Comparison of ENCODE assay signal across 19 cellular contexts in genomic region chr2:237403024-237403882, GRCh38. TPM values are rescaled to one million over a fixed set of nuclear protein-coding genes. Genes with fewer than 3 reads are reported as not detected.
DNase-seq lines count a peak whose midpoint lies in the region; ATAC-seq and TF ChIP-seq lines count a peak whose summit lies in the region.
"Had no signal": no experiment of that assay in that cellular context is flagged by ENCODE, and none has a peak within 500 bp of the region (broad histone marks: within the 10 kb centered on the region; RNA-seq: fewer than 3 reads in every experiment).

No MANE protein-coding gene starts in this region.

- H3K4ac ChIP-seq in mesenchymal stem cell (ENCODE audit: low read depth in 1 of 2, low read length in 2 of 2), result no peak overlapping the region

- H4K8ac ChIP-seq in mesenchymal stem cell (ENCODE audit: low read length), result no peak overlapping the region

- no peak overlapping the region for H3K23ac ChIP-seq in mesenchymal stem cell (ENCODE audit: low read length in 2 of 2)

- H3K27ac ChIP-seq in esophagus squamous epithelium (peak overlapping the region in 3 of 4 donors; percentile 37 to 59 (median 46)), mesenchymal stem cell (ENCODE audit: low read length, poor library complexity, severe bottlenecking) (no peak overlapping the region), tibial artery (peak overlapping the region; percentile 3 to 42)
- H3K27ac ChIP-seq in naive thymus-derived CD4-positive, alpha-beta T cell (ENCODE audit: low read depth, low read length), result no peak overlapping the region
- H3K27ac ChIP-seq: C4-2B had no signal

- no peaks in the 10 kb centered on the region for H3K27me3 Mint-ChIP-seq in naive thymus-derived CD4-positive, alpha-beta T cell
- peaks cover 25 to 34% of the 10 kb centered on the region in 2 donors for H3K27me3 Mint-ChIP-seq in natural killer cell treated with Interleukin-12 subunit alpha and Interleukin-12 subunit beta and Interleukin-15 and Interleukin-18, amount 100 ng/mL, for 72 hours

- no peak for TF ChIP-seq POLR2A in esophagus squamous epithelium (IDR thresholded peaks at IDR 0.05)

- peaks cover 0 to 47% (median 10%) of the 10 kb centered on the region in 3 donors for H3K4me1 ChIP-seq in esophagus squamous epithelium
- peaks cover 2% of the 10 kb centered on the region for H3K4me1 ChIP-seq in mesenchymal stem cell (ENCODE audit: control insufficient read depth, insufficient read depth, low read depth, low read length)
- peaks cover 0 to 47% (median 21%) of the 10 kb centered on the region in 4 donors for H3K4me1 ChIP-seq in tibial artery
- H3K4me1 ChIP-seq in naive thymus-derived CD4-positive, alpha-beta T cell (ENCODE audit: control insufficient read depth in 2 of 2, insufficient read depth in 2 of 2, low read length in 2 of 2), result no peaks in the 10 kb centered on the region

- WGBS in esophagus squamous epithelium, 2 donors, result 66 to 73% methylated on average over 8 to 11 of the region's 11 CpGs
- WGBS in mesenchymal stem cell, result 86% methylated on average over 11 of the region's 11 CpGs

- no peak overlapping the region for H2AFZ ChIP-seq in mesenchymal stem cell (ENCODE audit: low read depth, low read length)

- H2BK15ac ChIP-seq in mesenchymal stem cell (ENCODE audit: low read depth, poor library complexity, severe bottlenecking), result no peak overlapping the region

- H2BK12ac ChIP-seq in mesenchymal stem cell (ENCODE audit: low read length in 2 of 2), result peak overlapping the region in 1 of 2 experiments; percentile 32

- H3K9me3 ChIP-seq in esophagus squamous epithelium, result no peaks in the 10 kb centered on the region
- no peaks in the 10 kb centered on the region for H3K9me3 ChIP-seq in mesenchymal stem cell (ENCODE audit: control insufficient read depth, low read length)
- H3K9me3 ChIP-seq in tibial artery, result no peaks in the 10 kb centered on the region
- no peaks in the 10 kb centered on the region for H3K9me3 ChIP-seq in naive thymus-derived CD4-positive, alpha-beta T cell (ENCODE audit: control insufficient read depth in 2 of 3, low read length in 3 of 3)

- no peak overlapping the region for H3K4me3 Mint-ChIP-seq in naive thymus-derived CD4-positive, alpha-beta T cell
- H3K4me3 Mint-ChIP-seq in natural killer cell treated with Interleukin-12 subunit alpha and Interleukin-12 subunit beta and Interleukin-15 and Interleukin-18, amount 100 ng/mL, for 72 hours, result no peak overlapping the region

- H3K36me3 Mint-ChIP-seq in naive thymus-derived CD4-positive, alpha-beta T cell, result no peaks in the 10 kb centered on the region
- no peaks in the 10 kb centered on the region for H3K36me3 Mint-ChIP-seq in natural killer cell treated with Interleukin-12 subunit alpha and Interleukin-12 subunit beta and Interleukin-15 and Interleukin-18, amount 100 ng/mL, for 72 hours

- no peak overlapping the region for H2BK120ac ChIP-seq in mesenchymal stem cell (ENCODE audit: low read depth, low read length)

- CTCF ChIA-PET in naive thymus-derived CD4-positive, alpha-beta T cell (lab: Charles Lee), result interaction anchor here (0.6 kb wide), 1 partner anchor 21 kb away, joined by 3 read pairs; no protein-coding TSS in a partner anchor

- ATAC-seq in naive thymus-derived CD4-positive, alpha-beta T cell, result no peak
- no peak for ATAC-seq in natural killer cell treated with Interleukin-12 subunit alpha and Interleukin-12 subunit beta and Interleukin-15 and Interleukin-18, amount 100 ng/mL, for 72 hours
- ATAC-seq: activated CD4-positive, CD25-positive, alpha-beta regulatory T cell treated with anti-CD3 and anti-CD28 coated beads, Interleukin-2, amount 50 U/mL, for 24 hours; GM12878 had no signal

- peaks cover 0 to 14% (median 0%) of the 10 kb centered on the region in 4 donors for H3K27me3 ChIP-seq in esophagus squamous epithelium
- no peaks in the 10 kb centered on the region for H3K27me3 ChIP-seq in mesenchymal stem cell (ENCODE audit: control insufficient read depth in 1 of 2, insufficient read depth in 1 of 2, low read length in 2 of 2)
- no peaks in the 10 kb centered on the region for H3K27me3 ChIP-seq in tibial artery
- no peaks in the 10 kb centered on the region for H3K27me3 ChIP-seq in naive thymus-derived CD4-positive, alpha-beta T cell (ENCODE audit: control insufficient read depth in 2 of 2, insufficient read depth in 2 of 2, low read length in 2 of 2)

- DNase-seq in LHCN-M2 (ENCODE audit: low read depth), result peak; percentile 87
- DNase-seq in esophagus squamous epithelium (lab: John Stamatoyannopoulos, UW), result no peak
- DNase-seq in mesenchymal stem cell, result no peak
- DNase-seq in tibial artery, result peak in 1 of 2 donors; percentile 73
- no peak for DNase-seq in HT-29 (ENCODE audit: low spot score)
- DNase-seq in KG1 (lab: John Stamatoyannopoulos, UW), result no peak
- DNase-seq in naive thymus-derived CD4-positive, alpha-beta T cell, result no peak
- no peak for DNase-seq in natural killer cell treated with Interleukin-12 subunit alpha and Interleukin-12 subunit beta and Interleukin-15 and Interleukin-18, amount 100 ng/mL, for 72 hours (ENCODE audit: low spot score)
- DNase-seq: activated naive CD4-positive, alpha-beta T cell treated with anti-CD3 and anti-CD28 coated beads, Interleukin-2, amount 50 U/mL, for 16 hours; cortex of kidney; DND-41; MV-4-11; NCI-H2107; NCI-H748 treated with DMSO at 0.1 percent for 48 hours; nucleus accumbens; RPMI8226 had no signal

- H3K9ac ChIP-seq in mesenchymal stem cell (ENCODE audit: low read length), result peak overlapping the region; percentile 98

- no peak for TF ChIP-seq CTCF in esophagus squamous epithelium (IDR thresholded peaks at IDR 0.05)
- TF ChIP-seq CTCF in tibial artery (IDR thresholded peaks at IDR 0.05), result no peak

- H2AK5ac ChIP-seq in mesenchymal stem cell (ENCODE audit: low read length, severe bottlenecking), result no peak overlapping the region

- no peak overlapping the region for H3K4me2 ChIP-seq in mesenchymal stem cell (ENCODE audit: low read length, poor library complexity, severe bottlenecking)

- H3K14ac ChIP-seq in mesenchymal stem cell (ENCODE audit: low read length in 2 of 2), result no peak overlapping the region

- intact Hi-C loops in esophagus squamous epithelium (cut with DNase I) (no loop called here), tibial artery (cut with DNase I; ENCODE audit: low total_unique reads) (no loop called here)
- intact Hi-C loops in naive thymus-derived CD4-positive, alpha-beta T cell (cut with micrococcal nuclease), result no loop called here

- no peaks in the 10 kb centered on the region for H3K4me1 Mint-ChIP-seq in naive thymus-derived CD4-positive, alpha-beta T cell
- H3K4me1 Mint-ChIP-seq in natural killer cell treated with Interleukin-12 subunit alpha and Interleukin-12 subunit beta and Interleukin-15 and Interleukin-18, amount 100 ng/mL, for 72 hours (ENCODE audit: low read depth in 2 of 2), result no peaks in the 10 kb centered on the region

- no peak overlapping the region for H3K27ac Mint-ChIP-seq in naive thymus-derived CD4-positive, alpha-beta T cell
- H3K27ac Mint-ChIP-seq in natural killer cell treated with Interleukin-12 subunit alpha and Interleukin-12 subunit beta and Interleukin-15 and Interleukin-18, amount 100 ng/mL, for 72 hours, result no peak overlapping the region

- H2BK5ac ChIP-seq in mesenchymal stem cell (ENCODE audit: low read depth, low read length, poor library complexity, severe bottlenecking), result no peak overlapping the region

- H3K4me3 ChIP-seq in esophagus squamous epithelium (no peak overlapping the region), mesenchymal stem cell (ENCODE audit: insufficient read depth in 1 of 2, low read depth in 1 of 2, low read length in 2 of 2) (peak overlapping the region in 1 of 2 experiments; percentile 90), tibial artery (no peak overlapping the region)
- no peak overlapping the region for H3K4me3 ChIP-seq in naive thymus-derived CD4-positive, alpha-beta T cell (ENCODE audit: low read length)
- H3K4me3 ChIP-seq: GM12878 had no signal

- H3K36me3 ChIP-seq in esophagus squamous epithelium, result no peaks in the 10 kb centered on the region
- H3K36me3 ChIP-seq in mesenchymal stem cell (ENCODE audit: control insufficient read depth in 1 of 2, insufficient read depth in 2 of 2, low read depth in 1 of 2, low read length in 2 of 2), result peaks cover 0 to 88% of the 10 kb centered on the region in 2 experiments
- no peaks in the 10 kb centered on the region for H3K36me3 ChIP-seq in tibial artery
- no peaks in the 10 kb centered on the region for H3K36me3 ChIP-seq in naive thymus-derived CD4-positive, alpha-beta T cell (ENCODE audit: control insufficient read depth in 2 of 3, insufficient read depth in 3 of 3, low read length in 3 of 3)

- H3K79me1 ChIP-seq in mesenchymal stem cell (replicated peaks; ENCODE audit: low read length, poor library complexity, severe bottlenecking), result no peaks in the 10 kb centered on the region

- H3K18ac ChIP-seq in mesenchymal stem cell (ENCODE audit: low read depth in 1 of 2, low read length in 2 of 2), result peak overlapping the region in 1 of 2 experiments; percentile 35

- POLR2A ChIA-PET in naive thymus-derived CD4-positive, alpha-beta T cell (lab: Charles Lee), result no interaction called here

- no peak overlapping the region for H4K91ac ChIP-seq in mesenchymal stem cell (ENCODE audit: low read length)

- H3K9me3 Mint-ChIP-seq in naive thymus-derived CD4-positive, alpha-beta T cell, result no peaks in the 10 kb centered on the region
- H3K9me3 Mint-ChIP-seq in natural killer cell treated with Interleukin-12 subunit alpha and Interleukin-12 subunit beta and Interleukin-15 and Interleukin-18, amount 100 ng/mL, for 72 hours, result no peaks in the 10 kb centered on the region

RNA-seq across cellular contexts. Expression of gene COL6A3, which starts 10.7 kb away (rescaled TPM):
- 5.2 and 9.2 TPM in 2 replicates for total RNA-seq in LHCN-M2 (2014; rRNA removed)
- polyA plus RNA-seq in LHCN-M2 (2012), result 2.5 TPM
- 100 to 1,000 TPM in 1 of 4 donors, 10 to 100 TPM in 2, 1 to 10 TPM in 1; 8.9 to 138 (median 46.5) TPM for total RNA-seq in esophagus squamous epithelium
- polyA plus RNA-seq in mesenchymal stem cell (2013, experiment 1 of 2), result 173 TPM
- 153 TPM for polyA plus RNA-seq in mesenchymal stem cell (2013, experiment 2 of 2)
- 0.03 TPM in 1 of 2 replicates, not detected in the other for total RNA-seq in HT-29 (2014; rRNA removed; shearing (Covaris generic))
- total RNA-seq in naive thymus-derived CD4-positive, alpha-beta T cell, result 1 to 10 TPM; 1.6 to 3.1 (median 2.2) TPM
- under 1 TPM; 0.02 to 0.74 TPM for polyA plus RNA-seq in naive thymus-derived CD4-positive, alpha-beta T cell
- total RNA-seq in natural killer cell treated with Interleukin-12 subunit alpha and Interleukin-12 subunit beta and Interleukin-15 and Interleukin-18, amount 100 ng/mL, for 72 hours, result under 1 TPM in 1 of 2 donors, not detected in 1; 0.11 TPM

Comparison
In these comparisons a context has a peak if more than half of its experiments do, and no peak if none do; other contexts are left out.
1. H3K27ac ChIP-seq: peak in esophagus squamous epithelium (3 of 4) and tibial artery (2 of 2); none in mesenchymal stem cell (single experiment) and naive thymus-derived CD4-positive, alpha-beta T cell (single experiment).